Comparison of ENCODE assay signal across 9 cellular contexts in genomic region chr13:113928701-113929627, GRCh38. TPM values are rescaled to one million over a fixed set of nuclear protein-coding genes. Genes with fewer than 3 reads are reported as not detected.
DNase-seq lines count a peak whose midpoint lies in the region; ATAC-seq and TF ChIP-seq lines count a peak whose summit lies in the region.
"Had no signal": no experiment of that assay in that cellular context is flagged by ENCODE, and none has a peak within 500 bp of the region (broad histone marks: within the 10 kb centered on the region; RNA-seq: fewer than 3 reads in every experiment).

No MANE protein-coding gene starts in this region.

- no peak for ATAC-seq in HG03439 (IDR thresholded peaks at IDR 0.05; ENCODE audit: unreplicated experiment)

- H3K4me1 ChIP-seq in skeletal muscle tissue (ENCODE audit: control insufficient read depth in 3 of 3, insufficient read depth in 3 of 3, low read length in 3 of 3) = peaks cover 37 to 41% (median 38%) of the 10 kb centered on the region in 3 donors

- peaks cover 0 to 5% (median 0%) of the 10 kb centered on the region in 6 donors for H3K9me3 Mint-ChIP-seq in immature natural killer cell

- no peak for TF ChIP-seq POLR2A in erythroblast (IDR thresholded peaks at IDR 0.05; ENCODE audit: low read length)

- peaks cover 13 to 21% (median 14%) of the 10 kb centered on the region in 3 donors for H3K27me3 Mint-ChIP-seq in immature natural killer cell (ENCODE audit: low read depth in 3 of 3)

- peaks cover 0 to 5% (median 5%) of the 10 kb centered on the region in 3 donors for H3K27me3 ChIP-seq in skeletal muscle tissue (ENCODE audit: control insufficient read depth in 3 of 3, insufficient read depth in 3 of 3, low read length in 3 of 3)

- no peak overlapping the region for H3K4me3 Mint-ChIP-seq in immature natural killer cell

- no peaks in the 10 kb centered on the region for H3K9me3 ChIP-seq in skeletal muscle tissue (ENCODE audit: control insufficient read depth in 3 of 3, low read length in 3 of 3)

- H3K4me1 Mint-ChIP-seq in immature natural killer cell = peaks cover 12 to 18% of the 10 kb centered on the region in 2 donors

- DNase-seq in GOT3 (lab: John Stamatoyannopoulos, UW) = peak; percentile 19
- DNase-seq in brain pericyte (ENCODE audit: low read depth, low spot score) = peak; percentile 49
- DNase-seq in hippocampal formation (lab: John Stamatoyannopoulos, UW) = peak; percentile 7 to 44
- DNase-seq in immature natural killer cell = no peak
- no peak for DNase-seq in erythroblast (lab: John Stamatoyannopoulos, UW)
- no peak for DNase-seq in NCI-H187 treated with DMSO at 0.1 percent for 48 hours (lab: John Stamatoyannopoulos, UW)
- DNase-seq: NCI-H345 had no signal

- no peaks in the 10 kb centered on the region for H3K36me3 Mint-ChIP-seq in immature natural killer cell

- no peak overlapping the region for H3K27ac Mint-ChIP-seq in immature natural killer cell

- peak overlapping the region; percentile 78 for H3K27ac ChIP-seq in skeletal muscle tissue (ENCODE audit: low read depth, low read length)

- H3K36me3 ChIP-seq in skeletal muscle tissue (ENCODE audit: control insufficient read depth in 3 of 3, insufficient read depth in 3 of 3, low read length in 3 of 3) = no peaks in the 10 kb centered on the region

- H3K4me3 ChIP-seq in skeletal muscle tissue (ENCODE audit: low read length in 3 of 3) = peak overlapping the region in 2 of 3 donors; percentile 29 to 38

- peak overlapping the region in 2 of 3 donors; percentile 68 to 81 for H3K9ac ChIP-seq in skeletal muscle tissue (ENCODE audit: low read depth in 1 of 3, low read length in 3 of 3)

RNA-seq across cellular contexts. Expression of gene C13orf46, which starts 44.9 kb away (rescaled TPM):
- total RNA-seq in skeletal muscle tissue = under 0.01 TPM
- polyA plus RNA-seq in immature natural killer cell = 1 to 10 TPM in 1 of 3 donors, under 1 TPM in 1, not detected in 1; 0.07 to 1.1 TPM

Comparison
In these comparisons a context has a peak if more than half of its experiments do, and no peak if none do; other contexts are left out.
1. DNase-seq: peak in GOT3 (single experiment), brain pericyte (single experiment) and hippocampal formation (2 of 2); none in immature natural killer cell (0 of 3), erythroblast (0 of 2) and NCI-H187 treated with DMSO at 0.1 percent for 48 hours (single experiment).